In genomic region chr2:209138079-209138478, GRCh38 we compare ENCODE assay signal across 18 cellular contexts.
"Had no signal": no experiment of that assay in that cellular context is flagged by ENCODE, and none has a peak within 500 bp of the region (broad histone marks: within the 10 kb centered on the region; RNA-seq: fewer than 3 reads in every experiment).

No MANE protein-coding gene starts in this region.

- H3K27me3 ChIP-seq: colonic mucosa, foreskin keratinocyte, right atrium auricular region, sigmoid colon, stomach, transverse colon had no signal

- H3K4me1 ChIP-seq: colonic mucosa, right atrium auricular region, sigmoid colon, stomach, transverse colon had no signal

- DNase-seq: colonic mucosa; dermis blood vessel endothelial cell; erythroblast; foreskin keratinocyte; left colon; mammary epithelial cell; mucosa of descending colon; natural killer cell; posterior cingulate gyrus; sigmoid colon; stimulated activated CD4-positive, alpha-beta T cell treated with anti-CD3 and anti-CD28 coated beads, Interleukin-12 subunit alpha, Interleukin-12 subunit beta, amount 100 ng/mL, for 4 hours; stimulated activated naive CD4-positive, alpha-beta T cell; stomach; substantia nigra; transverse colon had no signal

- H3K36me3 ChIP-seq: colonic mucosa, right atrium auricular region, sigmoid colon, stomach, thoracic aorta, transverse colon had no signal

- H3K9me3 ChIP-seq: colonic mucosa, mucosa of descending colon, right atrium auricular region, sigmoid colon, thoracic aorta, transverse colon had no signal

- H3K4me3 ChIP-seq: colonic mucosa, mucosa of descending colon, right atrium auricular region, sigmoid colon, skin epidermis, stomach, thoracic aorta, transverse colon had no signal
